Comparison of ENCODE assay signal across 19 cellular contexts in genomic region chr6:11387702-11388101, GRCh38.
DNase-seq lines count a peak whose midpoint lies in the region; ATAC-seq and TF ChIP-seq lines count a peak whose summit lies in the region.
"Had no signal": no experiment of that assay in that cellular context is flagged by ENCODE, and none has a peak within 500 bp of the region (broad histone marks: within the 10 kb centered on the region; RNA-seq: fewer than 3 reads in every experiment).

No MANE protein-coding gene starts in this region.

- H3K27ac Mint-ChIP-seq in naive B cell, result no peak overlapping the region
- H3K27ac Mint-ChIP-seq in effector memory CD8-positive, alpha-beta T cell, result no peak overlapping the region
- H3K27ac Mint-ChIP-seq: IgD-negative memory B cell had no signal

- no peak overlapping the region for H3K4me2 ChIP-seq in OCI-LY7 (ENCODE audit: low read length)

- H3K27me3 Mint-ChIP-seq in naive B cell, result no peaks in the 10 kb centered on the region
- peaks cover 0 to 5% of the 10 kb centered on the region in 2 donors for H3K27me3 Mint-ChIP-seq in effector memory CD8-positive, alpha-beta T cell
- H3K27me3 Mint-ChIP-seq: CD4-positive, alpha-beta memory T cell; IgD-negative memory B cell had no signal

- H3K36me3 ChIP-seq in left ventricle myocardium inferior (no peaks in the 10 kb centered on the region), OCI-LY7 (ENCODE audit: insufficient read depth, low read length) (no peaks in the 10 kb centered on the region), A673 (ENCODE audit: insufficient read depth, low read length, poor library complexity, severe bottlenecking) (no peaks in the 10 kb centered on the region)
- H3K36me3 ChIP-seq: SJSA1 had no signal

- H3K4me1 Mint-ChIP-seq in naive B cell, result peaks cover 17 to 31% (median 22%) of the 10 kb centered on the region in 3 donors
- peaks cover 13 to 15% of the 10 kb centered on the region in 2 donors for H3K4me1 Mint-ChIP-seq in effector memory CD8-positive, alpha-beta T cell (ENCODE audit: low read depth in 2 of 2)

- POLR2A ChIA-PET in OCI-LY7 (lab: Charles Lee), result interaction anchor here (1.0 kb wide), 1 partner anchor 28 kb away, joined by 3 read pairs; no protein-coding TSS in a partner anchor
- POLR2A ChIA-PET in A673 (lab: Charles Lee; ENCODE audit: low non-redundant PET), result no interaction called here

- DNase-seq in left ventricle myocardium inferior, result no peak
- no peak for DNase-seq in Right ventricle myocardium inferior (ENCODE audit: missing footprints)
- DNase-seq in OCI-LY7 (ENCODE audit: low spot score), result no peak
- no peak for DNase-seq in naive B cell
- DNase-seq in NCI-H187 treated with DMSO at 0.1 percent for 48 hours (lab: John Stamatoyannopoulos, UW), result no peak
- no peak for DNase-seq in RKO (ENCODE audit: low spot score)
- no peak for DNase-seq in effector memory CD8-positive, alpha-beta T cell
- no peak for DNase-seq in A673 (ENCODE audit: low spot score)
- DNase-seq: C1 segment of cervical spinal cord; CD4-positive, alpha-beta memory T cell; COR-L47; DMS53; MV-4-11; NCI-H2029 treated with DMSO at 0.1 percent for 48 hours; NCI-H526 treated with DMSO at 0.1 percent for 48 hours; Right ventricle myocardium superior had no signal

- ATAC-seq in Right ventricle myocardium inferior, result no peak
- peak; percentile 73 to 76 for ATAC-seq in naive B cell (ENCODE audit: low read depth in 2 of 2)
- ATAC-seq in effector memory CD8-positive, alpha-beta T cell (replicated peaks), result no peak
- ATAC-seq: HCT116 had no signal

- peak overlapping the region; percentile 86 for H3K27ac ChIP-seq in left ventricle myocardium inferior (replicated peaks)
- no peak overlapping the region for H3K27ac ChIP-seq in OCI-LY7 (ENCODE audit: low read depth, low read length, poor library complexity, severe bottlenecking)
- H3K27ac ChIP-seq in A673 (ENCODE audit: low read depth, low read length, poor library complexity, severe bottlenecking), result no peak overlapping the region
- H3K27ac ChIP-seq: SJSA1 had no signal

- intact Hi-C loops in left ventricle myocardium inferior (cut with micrococcal nuclease) (no loop called here), Right ventricle myocardium inferior (cut with DNase I) (no loop called here), OCI-LY7 (cut with micrococcal nuclease; ENCODE audit: unreplicated experiment) (loop anchor here (5.0 to 10.0 kb wide), 3 partner anchors 155 to 853 kb away; partner anchors contain the start of genes NEDD9 and SMIM13), A673 (cut with micrococcal nuclease; ENCODE audit: unreplicated experiment) (no loop called here)

- no peaks in the 10 kb centered on the region for H3K79me2 ChIP-seq in OCI-LY7 (ENCODE audit: insufficient read depth, low read depth, low read length)

- BruUV-seq in OCI-LY7 (replicated peaks; lab: Mats Ljungman, UMichigan) (no TSS peak), A673 (replicated peaks; lab: Mats Ljungman, UMichigan) (no TSS peak)

- no peaks in the 10 kb centered on the region for H4K20me1 ChIP-seq in OCI-LY7 (ENCODE audit: insufficient read depth, low read length)

- CTCF ChIA-PET in OCI-LY7 (lab: Charles Lee; ENCODE audit: unreplicated experiment) (interaction anchor here (0.6 kb wide), 1 partner anchor 71 kb away, joined by 5 read pairs; no protein-coding TSS in a partner anchor), A673 (lab: Charles Lee) (no interaction called here)

- no peaks in the 10 kb centered on the region for H3K36me3 Mint-ChIP-seq in naive B cell
- H3K36me3 Mint-ChIP-seq in effector memory CD8-positive, alpha-beta T cell (ENCODE audit: insufficient read depth), result no peaks in the 10 kb centered on the region
- H3K36me3 Mint-ChIP-seq: CD4-positive, alpha-beta memory T cell; IgD-negative memory B cell had no signal

- H3K4me3 Mint-ChIP-seq in naive B cell, result no peak overlapping the region
- no peak overlapping the region for H3K4me3 Mint-ChIP-seq in effector memory CD8-positive, alpha-beta T cell

- no peaks in the 10 kb centered on the region for H3K9me2 ChIP-seq in OCI-LY7 (ENCODE audit: insufficient read depth, low read length)

- H3K9me3 Mint-ChIP-seq in naive B cell, result peaks cover 0 to 2% (median 0%) of the 10 kb centered on the region in 7 donors
- peaks cover 0 to 2% of the 10 kb centered on the region in 2 donors for H3K9me3 Mint-ChIP-seq in effector memory CD8-positive, alpha-beta T cell

- TF ChIP-seq CTCF in left ventricle myocardium inferior (IDR thresholded peaks at IDR 0.05; ENCODE audit: borderline replicate concordance), result no peak
- no peak for TF ChIP-seq CTCF in OCI-LY7 (conservative IDR thresholded peaks at IDR 0.05; ENCODE audit: low read length)
- no peak for TF ChIP-seq CTCF in A673 (conservative IDR thresholded peaks at IDR 0.05; ENCODE audit: low read depth, low read length)

- H3K4me3 ChIP-seq in left ventricle myocardium inferior, result no peak overlapping the region
- no peak overlapping the region for H3K4me3 ChIP-seq in OCI-LY7 (ENCODE audit: low read depth, low read length, poor library complexity, severe bottlenecking)
- H3K4me3 ChIP-seq in A673 (ENCODE audit: low read depth, low read length, poor library complexity, severe bottlenecking), result no peak overlapping the region
- H3K4me3 ChIP-seq: SJSA1 had no signal

- H3K27me3 ChIP-seq in left ventricle myocardium inferior (ENCODE audit: low read depth) (peaks cover 21% of the 10 kb centered on the region), A673 (replicated peaks; ENCODE audit: insufficient read depth, low read depth, low read length, poor library complexity) (no peaks in the 10 kb centered on the region)
- H3K27me3 ChIP-seq: SJSA1 had no signal

- H2AFZ ChIP-seq in OCI-LY7 (ENCODE audit: low read length), result peak overlapping the region; percentile 76; the same call in 1 of the 2 replicates

- H3K4me1 ChIP-seq in left ventricle myocardium inferior (peaks cover 22% of the 10 kb centered on the region), OCI-LY7 (ENCODE audit: insufficient read depth, low read length, poor library complexity, severe bottlenecking) (peaks cover 31% of the 10 kb centered on the region), A673 (ENCODE audit: insufficient read depth, low read length, poor library complexity, severe bottlenecking) (peaks cover 3% of the 10 kb centered on the region)

- H3K9me3 ChIP-seq in left ventricle myocardium inferior (replicated peaks), result peaks cover 6% of the 10 kb centered on the region
- no peaks in the 10 kb centered on the region for H3K9me3 ChIP-seq in OCI-LY7 (ENCODE audit: low read length)
- H3K9me3 ChIP-seq in A673 (ENCODE audit: low read depth, low read length, poor library complexity, severe bottlenecking), result no peaks in the 10 kb centered on the region
- H3K9me3 ChIP-seq: SJSA1 had no signal

Comparison
In these comparisons a context has a peak if more than half of its experiments do, and no peak if none do; other contexts are left out.
1. ATAC-seq: peak in naive B cell (2 of 2); none in Right ventricle myocardium inferior (single experiment) and effector memory CD8-positive, alpha-beta T cell (single experiment).